ENCODE assay signal across 10 cellular contexts in genomic region chr2:164990953-164991352, GRCh38. TPM values are rescaled to one million over a fixed set of nuclear protein-coding genes. Genes with fewer than 3 reads are reported as not detected.
DNase-seq lines count a peak whose midpoint lies in the region; ATAC-seq and TF ChIP-seq lines count a peak whose summit lies in the region.
"Not testable (repeated sequence)": the region's sequence is repeated elsewhere in the genome, so short reads cannot be mapped to it uniquely, and the experiment has no call there.
"Had no signal": no experiment of that assay in that cellular context is flagged by ENCODE, and none has a peak within 500 bp of the region (broad histone marks: within the 10 kb centered on the region; RNA-seq: fewer than 3 reads in every experiment).

No MANE protein-coding gene starts in this region.

- not testable (repeated sequence) for TF ChIP-seq CTCF in chondrocyte (IDR thresholded peaks at IDR 0.05); fibroblast of villous mesenchyme (IDR thresholded peaks at IDR 0.05; ENCODE audit: insufficient read depth, low read depth, low read length); sigmoid colon (IDR thresholded peaks at IDR 0.05)

- H3K4me1 Mint-ChIP-seq in activated CD4-positive, alpha-beta T cell treated with anti-CD3 and anti-CD28 coated beads, Interleukin-2, amount 10 ng/mL, durations not matched to agents 7 days and 5 days, result peaks cover 52% of the 10 kb centered on the region
- H3K4me1 Mint-ChIP-seq in chondrocyte (ENCODE audit: low read depth) (peaks cover 48% of the 10 kb centered on the region), memory B cell (peaks cover 43% of the 10 kb centered on the region)

- not testable (repeated sequence) for H3K36me3 Mint-ChIP-seq in activated CD4-positive, alpha-beta T cell treated with anti-CD3 and anti-CD28 coated beads, Interleukin-2, amount 10 ng/mL, durations not matched to agents 7 days and 5 days (ENCODE audit: low read depth); chondrocyte (ENCODE audit: low read depth); memory B cell

- CTCF ChIA-PET in activated CD4-positive, alpha-beta T cell treated with anti-CD3 and anti-CD28 coated beads, Interleukin-2, amount 10 ng/mL, durations not matched to agents 7 days and 5 days (lab: Charles Lee), result not testable (repeated sequence)

- H3K4me1 ChIP-seq in sigmoid colon, result peaks cover 0 to 20% (median 13%) of the 10 kb centered on the region in 4 donors

- H3K27me3 Mint-ChIP-seq in activated CD4-positive, alpha-beta T cell treated with anti-CD3 and anti-CD28 coated beads, Interleukin-2, amount 10 ng/mL, durations not matched to agents 7 days and 5 days; chondrocyte (ENCODE audit: low read depth); memory B cell: not testable (repeated sequence)

- not testable (repeated sequence) for H3K4me3 Mint-ChIP-seq in activated CD4-positive, alpha-beta T cell treated with anti-CD3 and anti-CD28 coated beads, Interleukin-2, amount 10 ng/mL, durations not matched to agents 7 days and 5 days; chondrocyte (ENCODE audit: unreplicated experiment)
- H3K4me3 Mint-ChIP-seq in memory B cell, result peak overlapping the region; percentile 3

- peak overlapping the region in 3 of 4 donors; percentile 31 to 70 (median 37) for H3K27ac ChIP-seq in sigmoid colon

- TF ChIP-seq POLR2A in sigmoid colon (IDR thresholded peaks at IDR 0.05), result not testable (repeated sequence)

- H3K4me3 ChIP-seq in fibroblast of villous mesenchyme (ENCODE audit: low read depth, low read length); sigmoid colon: not testable (repeated sequence)

- DNase-seq in GM04503 (ENCODE audit: low read depth), result peak; percentile 39
- DNase-seq in NCI-H2171 treated with DMSO at 0.1 percent for 48 hours (lab: John Stamatoyannopoulos, UW), result peak; percentile 43
- DNase-seq in activated CD4-positive, alpha-beta T cell treated with anti-CD3 and anti-CD28 coated beads, Interleukin-2, amount 10 ng/mL, durations not matched to agents 7 days and 5 days; chondrocyte (ENCODE audit: low spot score); memory B cell (ENCODE audit: low spot score in 2 of 2); sigmoid colon: not testable (repeated sequence)
- DNase-seq in fibroblast of villous mesenchyme (ENCODE audit: low read depth), result peak; percentile 63

- not testable (repeated sequence) for TF ChIP-seq EP300 in sigmoid colon (IDR thresholded peaks at IDR 0.05)

- not testable (repeated sequence) for H3K27me3 ChIP-seq in sigmoid colon

- intact Hi-C loops in sigmoid colon (cut with DNase I), result loop anchor here (10.0 kb wide), 1 partner anchor 214 kb away; the partner anchor contains the start of gene SCN3A

- not testable (repeated sequence) for H3K9me3 ChIP-seq in sigmoid colon

- POLR2A ChIA-PET in activated CD4-positive, alpha-beta T cell treated with anti-CD3 and anti-CD28 coated beads, Interleukin-2, amount 10 ng/mL, durations not matched to agents 7 days and 5 days (lab: Charles Lee), result not testable (repeated sequence)

- ATAC-seq in memory B cell (ENCODE audit: low read depth), result not testable (repeated sequence)

- H3K36me3 ChIP-seq in sigmoid colon, result not testable (repeated sequence)

- peak overlapping the region; percentile 43 for H3K27ac Mint-ChIP-seq in activated CD4-positive, alpha-beta T cell treated with anti-CD3 and anti-CD28 coated beads, Interleukin-2, amount 10 ng/mL, durations not matched to agents 7 days and 5 days
- H3K27ac Mint-ChIP-seq in chondrocyte (ENCODE audit: unreplicated experiment) (peak overlapping the region; percentile 95), memory B cell (peak overlapping the region; percentile 70)

- H3K9me3 Mint-ChIP-seq in activated CD4-positive, alpha-beta T cell treated with anti-CD3 and anti-CD28 coated beads, Interleukin-2, amount 10 ng/mL, durations not matched to agents 7 days and 5 days; chondrocyte (ENCODE audit: low read depth); memory B cell: not testable (repeated sequence)

RNA-seq across cellular contexts. Expression of gene SLC38A11, which starts 35.6 kb away (rescaled TPM):
- not detected for total RNA-seq in activated CD4-positive, alpha-beta T cell treated with anti-CD3 and anti-CD28 coated beads, Interleukin-2, amount 10 ng/mL, durations not matched to agents 7 days and 5 days
- total RNA-seq in chondrocyte, result 0.12 to 0.36 TPM (median 0.18 TPM) in 3 replicates
- under 0.01 TPM in 1 of 2 replicates, not detected in the other for total RNA-seq in fibroblast of villous mesenchyme
- total RNA-seq in sigmoid colon, result 1 to 10 TPM in 2 of 4 donors, under 1 TPM in 2; 0.49 to 4.3 (median 1.7) TPM
- under 1 TPM in 2 of 3 donors, not detected in 1; 0.46 to 0.60 TPM for polyA plus RNA-seq in sigmoid colon
- total RNA-seq: activated naive CD4-positive, alpha-beta T cell treated with anti-CD3 and anti-CD28 coated beads, Interleukin-2, amount 50 U/mL, for 72 hours; activated T-helper 1 cell treated with anti-CD3 and anti-CD28 coated beads, Interleukin-12 subunit alpha, Interleukin-12 subunit beta, Interleukin-2, Interleukin-4 antibody, amounts not matched to agents 30 ng/mL and 10 ng/mL and 1 ng/mL, durations not matched to agents 14 hours and 24 hours and 36 hours; K562 had no signal
- polyA plus RNA-seq: K562 had no signal

Comparison
In these comparisons a context has a peak if more than half of its experiments do, and no peak if none do; other contexts are left out.
1. H3K27ac Mint-ChIP-seq: peak in every context shown above with its lines; median percentile 95 in chondrocyte; 70 in memory B cell; 43 in activated CD4-positive, alpha-beta T cell treated with anti-CD3 and anti-CD28 coated beads, Interleukin-2, amount 10 ng/mL, durations not matched to agents 7 days and 5 days.